9 cellular contexts compared by ENCODE assay signal in the genomic region with DNA sequence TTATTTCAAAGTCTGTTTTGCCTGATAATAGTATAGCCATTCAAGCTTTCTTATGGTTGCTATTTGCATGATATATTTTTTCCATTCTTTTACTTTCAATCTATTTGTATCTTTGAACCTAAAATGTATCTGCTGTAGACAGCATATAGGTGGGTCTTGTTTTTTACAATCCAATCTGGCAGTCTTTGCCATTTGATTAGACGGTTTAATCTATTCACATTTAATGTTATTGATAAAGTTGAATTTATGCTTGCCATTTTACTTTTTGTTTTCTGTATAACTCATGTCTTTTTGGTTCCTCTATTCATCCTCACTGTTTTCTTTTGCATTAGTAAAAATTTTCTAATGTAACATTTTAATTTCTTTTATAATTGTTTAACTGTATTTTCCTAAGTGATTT. TPM values are rescaled to one million over a fixed set of nuclear protein-coding genes. Genes with fewer than 3 reads are reported as not detected.
"Had no signal": no experiment of that assay in that cellular context is flagged by ENCODE, and none has a peak within 500 bp of the region (broad histone marks: within the 10 kb centered on the region; RNA-seq: fewer than 3 reads in every experiment).

No MANE protein-coding gene starts in this region.

- DNase-seq: H9, HCEC 1CT, KG1 had no signal

- H3K27me3 Mint-ChIP-seq: IgD-negative memory B cell had no signal

- FAIRE-seq: H1, H54, HepG2 had no signal

- H3K4me3 Mint-ChIP-seq: GM23338, H9, IgD-negative memory B cell had no signal

- H3K4me1 Mint-ChIP-seq: GM23338 had no signal

- H3K36me3 Mint-ChIP-seq: IgD-negative memory B cell had no signal

- H3K27ac Mint-ChIP-seq: GM23338, H9, IgD-negative memory B cell had no signal

- ATAC-seq: GM23338, HepG2 had no signal

- H3K9me3 Mint-ChIP-seq: GM23338 had no signal

RNA-seq across cellular contexts. Expression of a gene that starts 37.4 kb away (rescaled TPM):
- total RNA-seq: GM23338, H1, H9, HepG2, HT1080 had no signal

RNA-seq across cellular contexts. Expression of a gene that starts 57.2 kb away (rescaled TPM):
- total RNA-seq: GM23338, H1, H9, HepG2, HT1080 had no signal
